Comparison of ENCODE assay signal across 8 cellular contexts in the genomic region with DNA sequence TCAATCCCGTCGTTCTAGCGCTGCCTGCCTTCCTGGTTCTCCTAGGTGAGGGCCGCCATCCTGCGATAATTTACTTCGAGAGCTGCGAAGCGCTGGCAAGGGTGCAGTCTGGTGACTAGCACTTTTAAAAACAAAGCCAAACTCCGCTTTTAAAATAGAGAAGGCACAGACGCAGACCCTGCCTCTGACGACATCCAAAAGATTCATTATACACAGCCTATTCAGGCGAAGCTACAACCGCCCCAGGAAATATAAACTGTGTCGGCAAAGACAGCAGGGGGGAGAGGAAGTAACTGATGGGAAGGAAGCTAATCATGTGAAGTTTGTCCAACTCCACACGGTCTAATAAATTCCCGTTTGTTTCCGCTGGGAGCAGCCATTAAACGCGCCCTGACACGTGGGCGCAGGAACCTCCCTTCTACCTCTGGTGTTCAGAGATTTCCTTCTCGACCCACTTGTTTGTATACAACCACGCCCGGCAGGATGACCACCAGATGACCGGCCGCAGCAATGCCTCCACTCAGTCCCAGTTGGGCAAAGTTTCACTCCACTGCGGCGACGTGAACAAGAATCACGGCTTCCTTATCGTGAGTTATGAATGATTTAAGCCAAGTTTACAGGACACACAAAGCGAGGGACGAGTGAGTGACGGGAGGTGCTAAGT. TPM values are rescaled to one million over a fixed set of nuclear protein-coding genes. Genes with fewer than 3 reads are reported as not detected.
DNase-seq lines count a peak whose midpoint lies in the region; FAIRE-seq and TF ChIP-seq lines count a peak whose summit lies in the region.

No MANE protein-coding gene starts in this region.

- no peak overlapping the region for H3K27ac Mint-ChIP-seq in dendritic cell treated with granulocyte-macrophage colony-stimulating factor and Interleukin-4, amounts not matched to agents 40 ng/mL and 50 ng/mL, for 4 days

- H3K27ac ChIP-seq in subcutaneous abdominal adipose tissue (ENCODE audit: low read depth, low read length): peak overlapping the region; percentile 84

- H3K36me3 Mint-ChIP-seq in dendritic cell treated with granulocyte-macrophage colony-stimulating factor and Interleukin-4, amounts not matched to agents 40 ng/mL and 50 ng/mL, for 4 days (ENCODE audit: low read depth): no peaks in the 10 kb centered on the region

- DNase-seq in Ammon's horn (ENCODE audit: low spot score): peak; percentile 54
- DNase-seq in H54 (ENCODE audit: insufficient read length, low spot score): peak; percentile 67
- peak; percentile 87 for DNase-seq in left kidney (ENCODE audit: low read depth, low spot score)
- no peak for DNase-seq in putamen (ENCODE audit: low spot score)
- DNase-seq in activated CD4-positive, CD25-positive, alpha-beta regulatory T cell (lab: John Stamatoyannopoulos, UW): no peak

- peak overlapping the region; percentile 83 to 92 (median 91) for H3K4me3 ChIP-seq in subcutaneous abdominal adipose tissue (ENCODE audit: low read depth in 1 of 5, low read length in 5 of 5)

- FAIRE-seq in H54 (lab: Jason Lieb, UNC): peak; percentile 74

- H3K36me3 ChIP-seq in subcutaneous abdominal adipose tissue (ENCODE audit: control insufficient read depth in 5 of 5, insufficient read depth in 5 of 5, low read length in 5 of 5): no peaks in the 10 kb centered on the region

- intact Hi-C loops in dendritic cell treated with granulocyte-macrophage colony-stimulating factor and Interleukin-4, amounts not matched to agents 40 ng/mL and 50 ng/mL, for 4 days (cut with micrococcal nuclease): no loop called here

- H3K4me3 Mint-ChIP-seq in dendritic cell treated with granulocyte-macrophage colony-stimulating factor and Interleukin-4, amounts not matched to agents 40 ng/mL and 50 ng/mL, for 4 days: peak overlapping the region; percentile 72

- H3K4me1 ChIP-seq in subcutaneous abdominal adipose tissue (ENCODE audit: control insufficient read depth in 5 of 5, insufficient read depth in 5 of 5, low read length in 5 of 5): peaks cover 0 to 39% (median 22%) of the 10 kb centered on the region in 5 donors

- H3K27me3 ChIP-seq in subcutaneous abdominal adipose tissue (ENCODE audit: control insufficient read depth in 5 of 5, insufficient read depth in 4 of 5, low read length in 5 of 5): no peaks in the 10 kb centered on the region

- TF ChIP-seq POLR2A in H54 (IDR thresholded peaks at IDR 0.05; ENCODE audit: low read depth, low read length): no peak; the same call in 1 of the 2 replicates

- H3K4me1 Mint-ChIP-seq in dendritic cell treated with granulocyte-macrophage colony-stimulating factor and Interleukin-4, amounts not matched to agents 40 ng/mL and 50 ng/mL, for 4 days (ENCODE audit: low read depth): peaks cover 19% of the 10 kb centered on the region

- H3K27me3 Mint-ChIP-seq in dendritic cell treated with granulocyte-macrophage colony-stimulating factor and Interleukin-4, amounts not matched to agents 40 ng/mL and 50 ng/mL, for 4 days: peaks cover 71% of the 10 kb centered on the region

- no peaks in the 10 kb centered on the region for H3K9me3 Mint-ChIP-seq in dendritic cell treated with granulocyte-macrophage colony-stimulating factor and Interleukin-4, amounts not matched to agents 40 ng/mL and 50 ng/mL, for 4 days

- H3K9ac ChIP-seq in subcutaneous abdominal adipose tissue (ENCODE audit: low read length in 5 of 5): peak overlapping the region; percentile 21 to 96 (median 90)

- H3K9me3 ChIP-seq in subcutaneous abdominal adipose tissue (ENCODE audit: control insufficient read depth in 5 of 5, low read length in 5 of 5): no peaks in the 10 kb centered on the region

TF ChIP-seq in PFSK-1, 5 proteins besides CTCF, POLR2A, EP300 and RAD21:
- TF ChIP-seq TAF1 (IDR thresholded peaks at IDR 0.05; ENCODE audit: borderline replicate concordance, insufficient read depth, low read length) (no peak), SIN3A (IDR thresholded peaks at IDR 0.05; ENCODE audit: borderline replicate concordance, insufficient read depth, low read length) (0 out of 2 replicates have a peak, but pooled peaks have one; percentile 36), REST (IDR thresholded peaks at IDR 0.05; ENCODE audit: insufficient read depth in 1 of 2, low read depth in 2 of 2, low read length in 2 of 2) (peak in 1 of 2 experiments; percentile 74; a peak in 1 of 4 replicates), FOXP2 (optimal IDR thresholded peaks at IDR 0.05; ENCODE audit: borderline replicate concordance, extremely low read depth, extremely low read length, insufficient read depth) (peak; percentile 69), POLR2AphosphoS5 (IDR thresholded peaks at IDR 0.05; ENCODE audit: low read depth, low read length) (no peak)

RNA-seq across cellular contexts. Expression of gene GNG12, which starts 1.3 kb away (rescaled TPM):
- polyA plus RNA-seq in PFSK-1 (2012; ENCODE audit: insufficient read length, low read depth): 2.1 TPM

Comparison
In these comparisons a context has a peak if more than half of its experiments do, and no peak if none do; other contexts are left out.
1. DNase-seq: peak in Ammon's horn (single experiment), H54 (single experiment) and left kidney (single experiment); none in putamen (single experiment) and activated CD4-positive, CD25-positive, alpha-beta regulatory T cell (0 of 4).